In genomic region chr4:150264595-150265141, GRCh38 we compare ENCODE assay signal across 16 cellular contexts.
"Had no signal": no experiment of that assay in that cellular context is flagged by ENCODE, and none has a peak within 500 bp of the region (broad histone marks: within the 10 kb centered on the region; RNA-seq: fewer than 3 reads in every experiment).

No MANE protein-coding gene starts in this region.

- H3K4me3 ChIP-seq: dorsolateral prefrontal cortex, psoas muscle had no signal

- H3K4me1 ChIP-seq: psoas muscle had no signal

- ATAC-seq: left ventricle myocardium superior; psoas muscle; stimulated activated memory B cell treated with anti-CD40 and anti-IgM and Interleukin-4, amounts not matched to agents 10 μg/mL and 1 μg/mL and 100 μg/mL, for 72 hours had no signal

- H3K27ac ChIP-seq: dorsolateral prefrontal cortex, psoas muscle had no signal

- DNase-seq: activated CD4-positive, alpha-beta T cell treated with anti-CD3 and anti-CD28 coated beads, Interleukin-2, amount 50 U/mL, for 1 hour; activated CD8-positive, alpha-beta memory T cell treated with anti-CD3 and anti-CD28 coated beads for 24 hours; activated gamma-delta T cell treated with Interleukin-2 at 50 U/mL for 16 hours; activated naive CD8-positive, alpha-beta T cell treated with anti-CD3 and anti-CD28 coated beads for 36 hours; aorta; dorsolateral prefrontal cortex; endodermal cell; erythroblast; glutamatergic neuron; kidney glomerular epithelial cell; left ventricle myocardium superior; nephron progenitor cell; occipital lobe; psoas muscle had no signal

- FAIRE-seq: bronchial epithelial cell had no signal

- H3K9me3 ChIP-seq: psoas muscle had no signal

- H3K27me3 ChIP-seq: dorsolateral prefrontal cortex had no signal
